In the genomic region with DNA sequence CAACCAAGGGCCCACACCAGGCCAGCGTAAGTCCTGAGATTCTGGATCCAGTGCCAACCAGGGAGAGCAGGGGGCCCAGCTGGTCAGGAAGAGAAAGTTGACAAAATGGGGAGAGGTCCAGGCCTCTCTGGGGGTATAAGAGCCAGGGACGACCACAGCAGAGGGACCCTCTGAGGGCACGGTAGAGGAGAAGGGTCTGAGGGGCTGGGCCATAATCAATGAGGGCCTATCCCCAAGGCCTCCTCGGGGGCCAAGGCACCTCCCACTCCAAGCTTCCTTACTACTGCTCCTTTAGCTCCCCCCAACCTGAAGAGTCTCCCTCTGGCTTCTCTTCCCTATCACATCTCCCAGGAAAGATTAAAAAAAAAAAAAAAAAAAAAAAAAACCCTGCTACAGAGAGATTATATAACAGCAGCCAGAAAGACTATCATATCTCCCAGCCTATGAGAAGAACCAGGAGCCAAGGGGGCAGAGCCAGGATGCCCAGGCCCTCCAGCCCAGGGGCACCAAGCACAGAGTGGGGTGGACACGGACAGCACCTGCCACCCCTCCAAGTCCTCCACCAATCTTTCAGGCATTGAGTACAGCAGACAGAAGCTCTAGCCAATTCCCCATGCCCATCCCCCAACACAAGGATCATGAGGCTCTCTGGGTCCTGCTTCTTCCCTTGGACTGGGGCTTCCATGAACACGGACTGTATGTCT, we compare ENCODE assay signal across 8 cellular contexts. TPM values are rescaled to one million over a fixed set of nuclear protein-coding genes. Genes with fewer than 3 reads are reported as not detected.
DNase-seq lines count a peak whose midpoint lies in the region; ATAC-seq and TF ChIP-seq lines count a peak whose summit lies in the region.

No MANE protein-coding gene starts in this region.

- no peaks in the 10 kb centered on the region for H3K9me3 ChIP-seq in MG63

- H3K36me3 Mint-ChIP-seq in nephron progenitor cell (ENCODE audit: low read depth) = no peaks in the 10 kb centered on the region

- H3K4me1 Mint-ChIP-seq in nephron progenitor cell = peaks cover 77% of the 10 kb centered on the region

- ATAC-seq in GM19023 (IDR thresholded peaks at IDR 0.05; ENCODE audit: unreplicated experiment) (no peak), GM19328 (IDR thresholded peaks at IDR 0.05; ENCODE audit: unreplicated experiment) (no peak), GM21515 (IDR thresholded peaks at IDR 0.05; ENCODE audit: unreplicated experiment) (no peak)

- H3K36me3 ChIP-seq in BJ (ENCODE audit: control insufficient read depth, insufficient read depth, low read length) (peaks cover 5% of the 10 kb centered on the region), MG63 (peaks cover 29% of the 10 kb centered on the region)

- peak overlapping the region; percentile 97 to 100 for H3K27ac ChIP-seq in coronary artery

- H3K4me3 ChIP-seq in BJ (ENCODE audit: low read depth, low read length) (peak overlapping the region; percentile 99; the same call in 1 of the 2 replicates), MG63 (peak overlapping the region; percentile 84), coronary artery (peak overlapping the region; percentile 99)

- H3K27me3 Mint-ChIP-seq in nephron progenitor cell (ENCODE audit: low read depth, poor library complexity) = no peaks in the 10 kb centered on the region

- no peaks in the 10 kb centered on the region for H3K9me3 Mint-ChIP-seq in nephron progenitor cell

- no peak for DNase-seq in BJ (ENCODE audit: low read depth)
- DNase-seq in MG63 = no peak
- no peak for DNase-seq in coronary artery (ENCODE audit: low spot score)
- DNase-seq in nephron progenitor cell = no peak
- no peak for DNase-seq in effector CD4-positive, alpha-beta T cell

- POLR2A ChIA-PET in BJ (lab: Charles Lee) = no interaction called here

- H3K27ac Mint-ChIP-seq in nephron progenitor cell = no peak overlapping the region

- no peak for TF ChIP-seq CTCF in BJ (IDR thresholded peaks at IDR 0.05; ENCODE audit: insufficient read depth, low read depth, low read length)
- no peak for TF ChIP-seq CTCF in coronary artery (IDR thresholded peaks at IDR 0.05)
- no peak for TF ChIP-seq CTCF in nephron progenitor cell (IDR thresholded peaks at IDR 0.05)

- no peaks in the 10 kb centered on the region for H3K27me3 ChIP-seq in BJ (ENCODE audit: control insufficient read depth, insufficient read depth, low read length)
- H3K27me3 ChIP-seq in MG63 = no peaks in the 10 kb centered on the region

- CTCF ChIA-PET in BJ (lab: Yijun Ruan, JAX) = interaction anchor here (0.9 to 5.8 kb wide), 6 partner anchors 8 to 112 kb away, joined by 4 to 29 read pairs (median 5); no protein-coding TSS in a partner anchor

- peak overlapping the region; percentile 90 for H3K4me3 Mint-ChIP-seq in nephron progenitor cell

RNA-seq across cellular contexts. Expression of a gene that starts 2.7 kb away (rescaled TPM):
- polyA plus RNA-seq in BJ (2011; rRNA removed) = 11.7 and 15.1 TPM in 2 replicates
- 16.7 and 23.6 TPM in 2 replicates for polyA minus RNA-seq in BJ (2011; rRNA and poly(A)+ RNA removed)
- total RNA-seq in MG63 (2014; rRNA removed; shearing (Covaris generic); ENCODE audit: low replicate concordance) = 3.4 and 11.7 TPM in 2 replicates
